In the genomic region with DNA sequence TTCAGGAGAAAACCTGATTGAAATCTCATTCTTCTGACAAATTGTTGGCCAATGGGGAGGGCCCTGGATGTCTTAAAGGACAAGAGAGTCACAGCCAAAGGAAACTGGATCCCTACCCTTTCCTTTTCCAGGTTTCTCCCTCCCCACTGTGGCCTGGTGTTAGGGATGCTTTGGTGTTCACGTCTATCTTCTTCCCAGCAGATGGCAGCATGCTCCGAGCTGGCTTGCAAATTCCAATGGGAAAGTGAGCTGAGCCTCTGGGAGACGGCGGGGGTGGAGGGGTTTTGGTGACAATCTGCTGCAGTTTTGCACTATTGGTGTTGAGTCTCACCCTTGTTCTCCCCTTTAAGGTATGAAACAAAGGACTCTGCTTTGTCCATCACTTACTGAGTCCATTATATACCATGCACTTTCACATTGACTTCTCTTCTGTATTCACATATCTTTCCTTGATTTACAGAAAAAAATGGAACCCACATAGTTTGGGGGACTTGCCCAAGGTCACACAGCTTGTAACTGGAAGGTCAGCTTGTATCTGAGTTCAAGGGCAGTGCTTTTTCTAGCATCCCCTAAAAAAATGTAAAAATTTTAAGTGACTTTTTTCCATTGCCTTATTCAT, we compare ENCODE assay signal across 8 cellular contexts. TPM values are rescaled to one million over a fixed set of nuclear protein-coding genes. Genes with fewer than 3 reads are reported as not detected.
DNase-seq lines count a peak whose midpoint lies in the region; ATAC-seq and TF ChIP-seq lines count a peak whose summit lies in the region.

No MANE protein-coding gene starts in this region.

- H2AFZ ChIP-seq in parathyroid adenoma, result peak overlapping the region; percentile 5

- no peaks in the 10 kb centered on the region for H3K79me2 ChIP-seq in parathyroid adenoma

- H3K27ac ChIP-seq in C4-2B (no peak overlapping the region), parathyroid adenoma (no peak overlapping the region)

- no peak overlapping the region for H3K4me2 ChIP-seq in parathyroid adenoma (ENCODE audit: low read length)

- H3K4me3 ChIP-seq in fibroblast of the aortic adventitia (ENCODE audit: low read depth, low read length), result no peak overlapping the region
- H3K4me3 ChIP-seq in parathyroid adenoma (ENCODE audit: low read depth, low read length), result no peak overlapping the region

- no peaks in the 10 kb centered on the region for H3K9me3 ChIP-seq in parathyroid adenoma (ENCODE audit: control insufficient read depth, low read length)

- DNase-seq in LHCN-M2 (ENCODE audit: low read depth) (peak; percentile 37), SHP77 (lab: John Stamatoyannopoulos, UW) (peak; percentile 55 to 67), fibroblast of the aortic adventitia (ENCODE audit: low read depth) (peak; percentile 66)

- ATAC-seq in HG02870 (IDR thresholded peaks at IDR 0.05; ENCODE audit: unreplicated experiment) (no peak), GM19328 (IDR thresholded peaks at IDR 0.05; ENCODE audit: unreplicated experiment) (no peak), GM18873 (IDR thresholded peaks at IDR 0.05; ENCODE audit: low FRiP score, unreplicated experiment) (no peak)

- H3K4me1 ChIP-seq in parathyroid adenoma, result no peaks in the 10 kb centered on the region

- peak; percentile 92 for TF ChIP-seq CTCF in C4-2B (conservative IDR thresholded peaks at IDR 0.05)
- TF ChIP-seq CTCF in fibroblast of the aortic adventitia (IDR thresholded peaks at IDR 0.05; ENCODE audit: insufficient read depth, low read length), result peak; percentile 90
- TF ChIP-seq CTCF in parathyroid adenoma (IDR thresholded peaks at IDR 0.05), result peak; percentile 50

- no peaks in the 10 kb centered on the region for H3K36me3 ChIP-seq in parathyroid adenoma (ENCODE audit: control insufficient read depth, insufficient read depth, low read length)

- no peak overlapping the region for H3K9ac ChIP-seq in parathyroid adenoma

- no peaks in the 10 kb centered on the region for H3K27me3 ChIP-seq in parathyroid adenoma (ENCODE audit: control insufficient read depth, insufficient read depth, low read length)

RNA-seq across cellular contexts. Expression of gene CCDC177, which starts 39.3 kb away (rescaled TPM):
- not detected in 2 replicates for total RNA-seq in LHCN-M2 (2014; rRNA removed)
- polyA plus RNA-seq in LHCN-M2 (2012), result not detected
- total RNA-seq in fibroblast of the aortic adventitia (ENCODE audit: low replicate concordance), result not detected in 2 replicates

RNA-seq across cellular contexts. Expression of gene PLEKHD1, which starts 50.8 kb away (rescaled TPM):
- 0.06 TPM in 1 of 2 replicates, not detected in the other for total RNA-seq in LHCN-M2 (2014; rRNA removed)
- polyA plus RNA-seq in LHCN-M2 (2012), result not detected
- 0.09 TPM in 1 of 2 replicates, not detected in the other for total RNA-seq in fibroblast of the aortic adventitia (ENCODE audit: low replicate concordance)
